In genomic region chr3:149908558-149908957, GRCh38 we compare ENCODE assay signal across 24 cellular contexts.
DNase-seq lines count a peak whose midpoint lies in the region; ATAC-seq lines count a peak whose summit lies in the region.
"Had no signal": no experiment of that assay in that cellular context is flagged by ENCODE, and none has a peak within 500 bp of the region (broad histone marks: within the 10 kb centered on the region; RNA-seq: fewer than 3 reads in every experiment).

No MANE protein-coding gene starts in this region.

- peak overlapping the region; percentile 2 for H3K27ac ChIP-seq in temporal lobe (ENCODE audit: low read depth, low read length)
- H3K27ac ChIP-seq: coronary artery, esophagus muscularis mucosa, HL-60 had no signal

- DNase-seq in NCI-H2171 treated with DMSO at 0.1 percent for 48 hours (lab: John Stamatoyannopoulos, UW): peak; percentile 31
- DNase-seq in NCI-H2171 (lab: John Stamatoyannopoulos, UW): no peak
- DNase-seq in NCI-H69 (lab: John Stamatoyannopoulos, UW): peak; percentile 82
- DNase-seq in naive B cell: no peak
- no peak for DNase-seq in activated effector memory CD4-positive, alpha-beta T cell treated with anti-CD3 and anti-CD28 coated beads, Interleukin-2, amount 50 U/mL, for 16 hours
- DNase-seq in AG08395 (ENCODE audit: low spot score): no peak
- DNase-seq in CD1c-positive myeloid dendritic cell (ENCODE audit: extremely low spot score): no peak
- DNase-seq: activated CD4-positive, alpha-beta T cell treated with anti-CD3 and anti-CD28 coated beads for 48 hours; activated naive CD4-positive, alpha-beta T cell treated with anti-CD3 and anti-CD28 coated beads for 36 hours; activated T-cell treated with anti-CD3 and anti-CD28 coated beads, Interleukin-2, amount 50 U/mL, for 72 hours; BE2C; COR-L47; effector memory CD8-positive, alpha-beta T cell; foreskin melanocyte; Kasumi-1; NCI-H2081; NCI-H526 treated with DMSO at 0.1 percent for 48 hours; RPMI8226 had no signal

- H3K4me1 Mint-ChIP-seq in naive B cell: peaks cover 0 to 8% (median 0%) of the 10 kb centered on the region in 3 donors

- H3K4me3 Mint-ChIP-seq in naive B cell: no peak overlapping the region
- H3K4me3 Mint-ChIP-seq: activated naive CD4-positive, alpha-beta T cell treated with anti-CD3 and anti-CD28 coated beads for 36 hours; activated T-cell treated with anti-CD3 and anti-CD28 coated beads, Interleukin-2, amount 50 U/mL, for 72 hours; effector memory CD8-positive, alpha-beta T cell; T-helper 1 cell treated with Interleukin-12 subunit alpha and Interleukin-12 subunit beta and Interleukin-4 antibody, amounts not matched to agents 30 μg/mL and 1 μg/mL, for 36 hours had no signal

- peak overlapping the region in 4 of 6 donors; percentile 2 to 41 (median 8) for H3K27ac Mint-ChIP-seq in naive B cell
- H3K27ac Mint-ChIP-seq: activated naive CD4-positive, alpha-beta T cell treated with anti-CD3 and anti-CD28 coated beads for 36 hours; activated T-cell treated with anti-CD3 and anti-CD28 coated beads, Interleukin-2, amount 50 U/mL, for 72 hours; effector memory CD8-positive, alpha-beta T cell; T-helper 1 cell treated with Interleukin-12 subunit alpha and Interleukin-12 subunit beta and Interleukin-4 antibody, amounts not matched to agents 30 μg/mL and 1 μg/mL, for 36 hours had no signal

- H3K36me3 Mint-ChIP-seq in naive B cell: peaks cover 0 to 11% of the 10 kb centered on the region in 2 donors

- ATAC-seq in naive B cell (ENCODE audit: low read depth in 2 of 2): no peak
- ATAC-seq: activated T-cell treated with anti-CD3 and anti-CD28 coated beads, Interleukin-2, amount 50 U/mL, for 72 hours; effector memory CD8-positive, alpha-beta T cell; HepG2 had no signal

- no peaks in the 10 kb centered on the region for H3K9me3 Mint-ChIP-seq in naive B cell
- H3K9me3 Mint-ChIP-seq: activated naive CD4-positive, alpha-beta T cell treated with anti-CD3 and anti-CD28 coated beads for 36 hours; activated T-cell treated with anti-CD3 and anti-CD28 coated beads, Interleukin-2, amount 50 U/mL, for 72 hours; effector memory CD8-positive, alpha-beta T cell; T-helper 1 cell treated with Interleukin-12 subunit alpha and Interleukin-12 subunit beta and Interleukin-4 antibody, amounts not matched to agents 30 μg/mL and 1 μg/mL, for 36 hours had no signal

- no peaks in the 10 kb centered on the region for H3K27me3 Mint-ChIP-seq in naive B cell
- H3K27me3 Mint-ChIP-seq: effector memory CD8-positive, alpha-beta T cell had no signal

Comparison
In these comparisons a context has a peak if more than half of its experiments do, and no peak if none do; other contexts are left out.
1. DNase-seq: peak in NCI-H2171 treated with DMSO at 0.1 percent for 48 hours (single experiment) and NCI-H69 (single experiment); none in NCI-H2171 (single experiment), naive B cell (single experiment), activated effector memory CD4-positive, alpha-beta T cell treated with anti-CD3 and anti-CD28 coated beads, Interleukin-2, amount 50 U/mL, for 16 hours (single experiment), AG08395 (single experiment) and CD1c-positive myeloid dendritic cell (single experiment).